Comparison of ENCODE assay signal across 1 cellular context in genomic region chr1:26102046-26102925, GRCh38.
A peak's percentile ranks its signal among the peaks of the same experiment; 100 is the strongest.
TF ChIP-seq lines count a peak whose summit lies in the region.

No MANE protein-coding gene starts in this region.

TF ChIP-seq in endothelial cell of umbilical vein, 7 proteins besides CTCF, POLR2A, EP300 and RAD21:
- TF ChIP-seq POLR2AphosphoS5 (IDR thresholded peaks at IDR 0.05; ENCODE audit: insufficient read depth, low read depth, low read length) (peak; percentile 64), EZH2 (IDR thresholded peaks at IDR 0.05; ENCODE audit: borderline replicate concordance, low read depth, low read length, severe bottlenecking) (no peak), JUN (IDR thresholded peaks at IDR 0.05; ENCODE audit: borderline replicate concordance, insufficient read depth, insufficient read length, low read depth) (no peak), MAX (IDR thresholded peaks at IDR 0.05; ENCODE audit: insufficient read depth, insufficient read length) (no peak), FOS (IDR thresholded peaks at IDR 0.05; ENCODE audit: borderline replicate concordance, insufficient read depth, low read length) (peak; percentile 90), GATA2 (IDR thresholded peaks at IDR 0.05; ENCODE audit: insufficient read depth, insufficient read length, low read depth, low read length) (peak; percentile 38)
